Comparison of ENCODE assay signal across 15 cellular contexts in genomic region chr1:203907901-203908300, GRCh38.
"Had no signal": no experiment of that assay in that cellular context is flagged by ENCODE, and none has a peak within 500 bp of the region (broad histone marks: within the 10 kb centered on the region; RNA-seq: fewer than 3 reads in every experiment).

No MANE protein-coding gene starts in this region.

- H3K36me3 ChIP-seq: right lobe of liver, transverse colon had no signal

- H3K27me3 ChIP-seq: foreskin keratinocyte, right lobe of liver, transverse colon had no signal

- DNase-seq: activated CD4-positive, alpha-beta T cell treated with anti-CD3 and anti-CD28 coated beads, Interleukin-2, amount 10 ng/mL, durations not matched to agents 7 days and 5 days; activated CD8-positive, alpha-beta memory T cell treated with anti-CD3 and anti-CD28 coated beads, Interleukin-2, amount 50 U/mL, for 48 hours; activated gamma-delta T cell treated with Interleukin-2 at 50 U/mL for 16 hours; activated naive CD8-positive, alpha-beta T cell treated with anti-CD3 and anti-CD28 coated beads for 36 hours; effector memory CD4-positive, alpha-beta T cell; foreskin keratinocyte; glutamatergic neuron; hypothalamus; kidney glomerular epithelial cell; mesenchymal stem cell; nephron progenitor cell; occipital lobe; right lobe of liver; stimulated activated naive CD8-positive, alpha-beta T cell treated with anti-CD3 and anti-CD28 coated beads, Interleukin-15, Interleukin-2, amounts not matched to agents 100 U/mL and 50 U/mL, for 24 hours; transverse colon had no signal

- H3K27ac ChIP-seq: foreskin keratinocyte, right lobe of liver, transverse colon had no signal

- H3K4me1 ChIP-seq: right lobe of liver, transverse colon had no signal

- H3K9me3 ChIP-seq: right lobe of liver, transverse colon had no signal

- ATAC-seq: right lobe of liver; stimulated activated naive CD8-positive, alpha-beta T cell treated with anti-CD3 and anti-CD28 coated beads, Interleukin-15, Interleukin-2, amounts not matched to agents 100 U/mL and 50 U/mL, for 24 hours had no signal

- H3K4me3 ChIP-seq: right lobe of liver, transverse colon had no signal
